ENCODE assay signal across 15 cellular contexts in the genomic region with DNA sequence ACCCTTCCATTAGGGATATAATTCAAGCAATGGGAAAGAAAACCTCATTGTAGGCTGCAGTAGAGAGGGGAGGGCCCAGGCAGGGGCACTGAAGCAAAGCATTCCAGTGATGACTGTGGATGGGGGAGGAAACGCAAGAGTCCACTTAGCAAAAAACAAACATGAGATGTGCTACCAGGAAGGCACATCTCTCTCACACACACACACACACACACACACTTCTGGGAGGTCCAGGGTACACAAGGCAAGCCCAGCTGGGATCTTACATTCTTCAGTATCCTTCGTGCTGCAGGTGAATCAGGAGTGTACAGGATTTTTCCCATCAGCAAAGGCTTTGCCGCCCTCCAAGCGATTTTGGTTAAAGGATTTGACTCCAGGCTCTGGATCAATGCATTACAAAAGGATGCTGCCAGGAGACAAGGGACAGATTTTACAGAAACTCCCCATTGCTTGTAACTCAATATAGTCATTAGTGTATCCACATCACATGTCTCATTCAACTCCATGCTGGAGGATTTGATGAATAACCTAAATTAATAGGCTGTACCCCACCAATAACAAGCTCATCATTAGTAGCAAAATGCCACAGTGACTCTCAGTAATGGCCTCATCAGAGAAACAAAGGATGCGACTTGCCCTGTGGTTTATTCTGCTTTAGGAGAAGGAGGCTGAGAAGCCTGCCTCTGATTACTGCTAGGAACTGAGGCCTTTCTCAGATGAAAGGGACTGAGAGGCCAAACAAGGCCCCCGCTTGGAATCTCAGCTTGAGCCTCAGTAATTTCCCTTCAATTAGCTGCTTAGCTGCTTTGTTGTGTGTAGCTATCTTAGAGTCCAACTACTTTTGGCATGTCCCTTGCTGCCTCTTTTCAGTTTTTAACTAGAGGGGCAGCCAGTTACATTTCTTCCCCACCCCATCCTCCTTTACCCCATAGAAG. TPM values are rescaled to one million over a fixed set of nuclear protein-coding genes. Genes with fewer than 3 reads are reported as not detected.
A peak's percentile ranks its signal among the peaks of the same experiment; 100 is the strongest.
DNase-seq lines count a peak whose midpoint lies in the region; ATAC-seq and TF ChIP-seq lines count a peak whose summit lies in the region.
"Had no signal": no experiment of that assay in that cellular context is flagged by ENCODE, and none has a peak within 500 bp of the region (broad histone marks: within the 10 kb centered on the region; RNA-seq: fewer than 3 reads in every experiment).

No MANE protein-coding gene starts in this region.

- H3K4me3 ChIP-seq in GM12865 (ENCODE audit: low read depth, low read length) = no peak overlapping the region
- H3K4me3 ChIP-seq in fibroblast of pulmonary artery (replicated peaks; ENCODE audit: low read depth, low read length) = no peak overlapping the region
- no peak overlapping the region for H3K4me3 ChIP-seq in breast epithelium
- H3K4me3 ChIP-seq: mucosa of descending colon, tibial nerve had no signal

- peak overlapping the region; percentile 67 for H3K27ac Mint-ChIP-seq in progenitor cell of endocrine pancreas
- H3K27ac Mint-ChIP-seq: activated CD8-positive, alpha-beta T cell treated with anti-CD3 and anti-CD28 coated beads for 36 hours; activated T-helper 17 cell treated with anti-CD3 and anti-CD28 coated beads, Interleukin-2, amount 50 U/mL, for 72 hours had no signal

- no peaks in the 10 kb centered on the region for H3K36me3 ChIP-seq in breast epithelium
- H3K36me3 ChIP-seq: tibial nerve had no signal

- no peaks in the 10 kb centered on the region for H3K4me1 ChIP-seq in breast epithelium

- ATAC-seq in GM19035 (IDR thresholded peaks at IDR 0.05; ENCODE audit: unreplicated experiment) (no peak), GM21360 (IDR thresholded peaks at IDR 0.05; ENCODE audit: unreplicated experiment) (no peak)
- ATAC-seq: activated CD8-positive, alpha-beta T cell treated with anti-CD3 and anti-CD28 coated beads for 36 hours; activated T-helper 17 cell treated with anti-CD3 and anti-CD28 coated beads, Interleukin-2, amount 50 U/mL, for 72 hours; mucosa of descending colon had no signal

- no peaks in the 10 kb centered on the region for H3K27me3 ChIP-seq in breast epithelium
- H3K27me3 ChIP-seq: tibial nerve had no signal

- TF ChIP-seq CTCF in GM12865 (IDR thresholded peaks at IDR 0.05; ENCODE audit: insufficient read depth, low read depth, low read length, missing control alignments) (no peak), fibroblast of pulmonary artery (IDR thresholded peaks at IDR 0.05; ENCODE audit: low read length, missing control alignments) (no peak), progenitor cell of endocrine pancreas (IDR thresholded peaks at IDR 0.05; ENCODE audit: unreplicated experiment) (no peak), breast epithelium (IDR thresholded peaks at IDR 0.05) (no peak)

- no peaks in the 10 kb centered on the region for H3K9me3 ChIP-seq in breast epithelium
- H3K9me3 ChIP-seq: mucosa of descending colon, tibial nerve had no signal

- no peak for TF ChIP-seq POLR2A in breast epithelium (IDR thresholded peaks at IDR 0.05)

- H3K36me3 Mint-ChIP-seq in progenitor cell of endocrine pancreas (ENCODE audit: insufficient read depth) = no peaks in the 10 kb centered on the region

- peaks cover 5% of the 10 kb centered on the region for H3K27me3 Mint-ChIP-seq in progenitor cell of endocrine pancreas

- no peak overlapping the region for H3K4me3 Mint-ChIP-seq in progenitor cell of endocrine pancreas (ENCODE audit: low read depth)
- H3K4me3 Mint-ChIP-seq: activated CD8-positive, alpha-beta T cell treated with anti-CD3 and anti-CD28 coated beads for 36 hours; activated T-helper 17 cell treated with anti-CD3 and anti-CD28 coated beads, Interleukin-2, amount 50 U/mL, for 72 hours had no signal

- intact Hi-C loops in breast epithelium (cut with DNase I; ENCODE audit: low total_unique reads) = no loop called here

- DNase-seq in GM12865 (ENCODE audit: low read depth) (peak; percentile 26), NCI-H2029 treated with DMSO at 0.1 percent for 48 hours (lab: John Stamatoyannopoulos, UW) (peak; percentile 63), fibroblast of pulmonary artery (ENCODE audit: low read depth) (peak; percentile 33), progenitor cell of endocrine pancreas (ENCODE audit: low spot score, unreplicated experiment) (no peak), NCI-H2107 (lab: John Stamatoyannopoulos, UW) (no peak), breast epithelium (ENCODE audit: low spot score in 2 of 2) (no peak)
- DNase-seq: activated CD8-positive, alpha-beta T cell treated with anti-CD3 and anti-CD28 coated beads for 36 hours; DMS79; mucosa of descending colon; NCI-H187 treated with DMSO at 0.1 percent for 48 hours had no signal

- H3K4me1 Mint-ChIP-seq in progenitor cell of endocrine pancreas (ENCODE audit: low read depth) = peaks cover 11% of the 10 kb centered on the region
- H3K4me1 Mint-ChIP-seq: activated T-helper 17 cell treated with anti-CD3 and anti-CD28 coated beads, Interleukin-2, amount 50 U/mL, for 72 hours had no signal

- H3K27ac ChIP-seq in breast epithelium = no peak overlapping the region

- no peaks in the 10 kb centered on the region for H3K9me3 Mint-ChIP-seq in progenitor cell of endocrine pancreas (ENCODE audit: low read depth)
- H3K9me3 Mint-ChIP-seq: activated CD8-positive, alpha-beta T cell treated with anti-CD3 and anti-CD28 coated beads for 36 hours; activated T-helper 17 cell treated with anti-CD3 and anti-CD28 coated beads, Interleukin-2, amount 50 U/mL, for 72 hours had no signal

RNA-seq across cellular contexts. Expression of a gene that starts 41.6 kb away (rescaled TPM):
- 0.86 and 2.0 TPM in 2 replicates for total RNA-seq in progenitor cell of endocrine pancreas
- total RNA-seq in breast epithelium = 1 to 10 TPM in 2 of 3 donors, under 1 TPM in 1; 0.16 to 3.5 (median 1.3) TPM
- total RNA-seq: activated CD8-positive, alpha-beta T cell treated with anti-CD3 and anti-CD28 coated beads for 36 hours; activated T-helper 17 cell treated with anti-CD3 and anti-CD28 coated beads, Interleukin-2, amount 50 U/mL, for 72 hours; SK-MEL-5 had no signal

Comparison
In these comparisons a context has a peak if more than half of its experiments do, and no peak if none do; other contexts are left out.
1. DNase-seq: peak in GM12865 (single experiment), NCI-H2029 treated with DMSO at 0.1 percent for 48 hours (single experiment) and fibroblast of pulmonary artery (single experiment); none in progenitor cell of endocrine pancreas (single experiment), NCI-H2107 (single experiment) and breast epithelium (0 of 2).